1 cellular context compared by ENCODE assay signal in the genomic region with DNA sequence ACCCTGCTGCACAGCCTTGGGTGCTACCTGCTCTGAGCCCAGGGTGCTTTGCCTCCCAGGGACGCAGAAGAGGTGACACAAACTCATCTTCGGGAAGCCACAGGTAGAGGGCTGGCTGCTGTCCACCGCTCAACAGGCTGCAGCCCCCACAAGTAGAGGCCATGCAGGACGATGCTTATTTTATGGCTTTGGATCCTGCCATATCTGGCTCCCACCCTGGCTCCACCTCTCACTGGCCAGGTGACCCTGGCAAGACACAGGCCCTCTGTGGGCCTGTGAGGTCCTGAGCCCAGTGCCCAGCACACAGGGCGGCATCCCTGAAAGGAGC.
TF ChIP-seq lines count a peak whose summit lies in the region.

No MANE protein-coding gene starts in this region.

TF ChIP-seq in GM23338, 12 proteins besides CTCF, POLR2A, EP300 and RAD21 (continued from another document):
- TF ChIP-seq, protein P1, sequence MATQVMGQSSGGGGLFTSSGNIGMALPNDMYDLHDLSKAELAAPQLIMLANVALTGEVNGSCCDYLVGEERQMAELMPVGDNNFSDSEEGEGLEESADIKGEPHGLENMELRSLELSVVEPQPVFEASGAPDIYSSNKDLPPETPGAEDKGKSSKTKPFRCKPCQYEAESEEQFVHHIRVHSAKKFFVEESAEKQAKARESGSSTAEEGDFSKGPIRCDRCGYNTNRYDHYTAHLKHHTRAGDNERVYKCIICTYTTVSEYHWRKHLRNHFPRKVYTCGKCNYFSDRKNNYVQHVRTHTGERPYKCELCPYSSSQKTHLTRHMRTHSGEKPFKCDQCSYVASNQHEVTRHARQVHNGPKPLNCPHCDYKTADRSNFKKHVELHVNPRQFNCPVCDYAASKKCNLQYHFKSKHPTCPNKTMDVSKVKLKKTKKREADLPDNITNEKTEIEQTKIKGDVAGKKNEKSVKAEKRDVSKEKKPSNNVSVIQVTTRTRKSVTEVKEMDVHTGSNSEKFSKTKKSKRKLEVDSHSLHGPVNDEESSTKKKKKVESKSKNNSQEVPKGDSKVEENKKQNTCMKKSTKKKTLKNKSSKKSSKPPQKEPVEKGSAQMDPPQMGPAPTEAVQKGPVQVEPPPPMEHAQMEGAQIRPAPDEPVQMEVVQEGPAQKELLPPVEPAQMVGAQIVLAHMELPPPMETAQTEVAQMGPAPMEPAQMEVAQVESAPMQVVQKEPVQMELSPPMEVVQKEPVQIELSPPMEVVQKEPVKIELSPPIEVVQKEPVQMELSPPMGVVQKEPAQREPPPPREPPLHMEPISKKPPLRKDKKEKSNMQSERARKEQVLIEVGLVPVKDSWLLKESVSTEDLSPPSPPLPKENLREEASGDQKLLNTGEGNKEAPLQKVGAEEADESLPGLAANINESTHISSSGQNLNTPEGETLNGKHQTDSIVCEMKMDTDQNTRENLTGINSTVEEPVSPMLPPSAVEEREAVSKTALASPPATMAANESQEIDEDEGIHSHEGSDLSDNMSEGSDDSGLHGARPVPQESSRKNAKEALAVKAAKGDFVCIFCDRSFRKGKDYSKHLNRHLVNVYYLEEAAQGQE (IDR thresholded peaks at IDR 0.05; ENCODE audit: unreplicated experiment): no peak
- TF ChIP-seq, protein P2, sequence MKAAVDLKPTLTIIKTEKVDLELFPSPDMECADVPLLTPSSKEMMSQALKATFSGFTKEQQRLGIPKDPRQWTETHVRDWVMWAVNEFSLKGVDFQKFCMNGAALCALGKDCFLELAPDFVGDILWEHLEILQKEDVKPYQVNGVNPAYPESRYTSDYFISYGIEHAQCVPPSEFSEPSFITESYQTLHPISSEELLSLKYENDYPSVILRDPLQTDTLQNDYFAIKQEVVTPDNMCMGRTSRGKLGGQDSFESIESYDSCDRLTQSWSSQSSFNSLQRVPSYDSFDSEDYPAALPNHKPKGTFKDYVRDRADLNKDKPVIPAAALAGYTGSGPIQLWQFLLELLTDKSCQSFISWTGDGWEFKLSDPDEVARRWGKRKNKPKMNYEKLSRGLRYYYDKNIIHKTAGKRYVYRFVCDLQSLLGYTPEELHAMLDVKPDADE (IDR thresholded peaks at IDR 0.05): no peak
- TF ChIP-seq POLR2AphosphoS5 (IDR thresholded peaks at IDR 0.05; ENCODE audit: low read depth) (no peak), ZNF331 (CRISPR knock-in tag; IDR thresholded peaks at IDR 0.05; ENCODE audit: low read depth) (no peak), EZH2phosphoT487 (IDR thresholded peaks at IDR 0.05; ENCODE audit: unreplicated experiment) (no peak), ZNF114 (CRISPR knock-in tag; IDR thresholded peaks at IDR 0.05) (no peak), JUNB (IDR thresholded peaks at IDR 0.05; ENCODE audit: unreplicated experiment) (no peak), EZH2 (IDR thresholded peaks at IDR 0.05; ENCODE audit: low read depth, unreplicated experiment) (no peak), STAT1 (IDR thresholded peaks at IDR 0.05; ENCODE audit: unreplicated experiment) (no peak), CREB1 (CRISPR knock-in tag; IDR thresholded peaks at IDR 0.05; ENCODE audit: low read depth) (no peak)
- TF ChIP-seq, protein P3, sequence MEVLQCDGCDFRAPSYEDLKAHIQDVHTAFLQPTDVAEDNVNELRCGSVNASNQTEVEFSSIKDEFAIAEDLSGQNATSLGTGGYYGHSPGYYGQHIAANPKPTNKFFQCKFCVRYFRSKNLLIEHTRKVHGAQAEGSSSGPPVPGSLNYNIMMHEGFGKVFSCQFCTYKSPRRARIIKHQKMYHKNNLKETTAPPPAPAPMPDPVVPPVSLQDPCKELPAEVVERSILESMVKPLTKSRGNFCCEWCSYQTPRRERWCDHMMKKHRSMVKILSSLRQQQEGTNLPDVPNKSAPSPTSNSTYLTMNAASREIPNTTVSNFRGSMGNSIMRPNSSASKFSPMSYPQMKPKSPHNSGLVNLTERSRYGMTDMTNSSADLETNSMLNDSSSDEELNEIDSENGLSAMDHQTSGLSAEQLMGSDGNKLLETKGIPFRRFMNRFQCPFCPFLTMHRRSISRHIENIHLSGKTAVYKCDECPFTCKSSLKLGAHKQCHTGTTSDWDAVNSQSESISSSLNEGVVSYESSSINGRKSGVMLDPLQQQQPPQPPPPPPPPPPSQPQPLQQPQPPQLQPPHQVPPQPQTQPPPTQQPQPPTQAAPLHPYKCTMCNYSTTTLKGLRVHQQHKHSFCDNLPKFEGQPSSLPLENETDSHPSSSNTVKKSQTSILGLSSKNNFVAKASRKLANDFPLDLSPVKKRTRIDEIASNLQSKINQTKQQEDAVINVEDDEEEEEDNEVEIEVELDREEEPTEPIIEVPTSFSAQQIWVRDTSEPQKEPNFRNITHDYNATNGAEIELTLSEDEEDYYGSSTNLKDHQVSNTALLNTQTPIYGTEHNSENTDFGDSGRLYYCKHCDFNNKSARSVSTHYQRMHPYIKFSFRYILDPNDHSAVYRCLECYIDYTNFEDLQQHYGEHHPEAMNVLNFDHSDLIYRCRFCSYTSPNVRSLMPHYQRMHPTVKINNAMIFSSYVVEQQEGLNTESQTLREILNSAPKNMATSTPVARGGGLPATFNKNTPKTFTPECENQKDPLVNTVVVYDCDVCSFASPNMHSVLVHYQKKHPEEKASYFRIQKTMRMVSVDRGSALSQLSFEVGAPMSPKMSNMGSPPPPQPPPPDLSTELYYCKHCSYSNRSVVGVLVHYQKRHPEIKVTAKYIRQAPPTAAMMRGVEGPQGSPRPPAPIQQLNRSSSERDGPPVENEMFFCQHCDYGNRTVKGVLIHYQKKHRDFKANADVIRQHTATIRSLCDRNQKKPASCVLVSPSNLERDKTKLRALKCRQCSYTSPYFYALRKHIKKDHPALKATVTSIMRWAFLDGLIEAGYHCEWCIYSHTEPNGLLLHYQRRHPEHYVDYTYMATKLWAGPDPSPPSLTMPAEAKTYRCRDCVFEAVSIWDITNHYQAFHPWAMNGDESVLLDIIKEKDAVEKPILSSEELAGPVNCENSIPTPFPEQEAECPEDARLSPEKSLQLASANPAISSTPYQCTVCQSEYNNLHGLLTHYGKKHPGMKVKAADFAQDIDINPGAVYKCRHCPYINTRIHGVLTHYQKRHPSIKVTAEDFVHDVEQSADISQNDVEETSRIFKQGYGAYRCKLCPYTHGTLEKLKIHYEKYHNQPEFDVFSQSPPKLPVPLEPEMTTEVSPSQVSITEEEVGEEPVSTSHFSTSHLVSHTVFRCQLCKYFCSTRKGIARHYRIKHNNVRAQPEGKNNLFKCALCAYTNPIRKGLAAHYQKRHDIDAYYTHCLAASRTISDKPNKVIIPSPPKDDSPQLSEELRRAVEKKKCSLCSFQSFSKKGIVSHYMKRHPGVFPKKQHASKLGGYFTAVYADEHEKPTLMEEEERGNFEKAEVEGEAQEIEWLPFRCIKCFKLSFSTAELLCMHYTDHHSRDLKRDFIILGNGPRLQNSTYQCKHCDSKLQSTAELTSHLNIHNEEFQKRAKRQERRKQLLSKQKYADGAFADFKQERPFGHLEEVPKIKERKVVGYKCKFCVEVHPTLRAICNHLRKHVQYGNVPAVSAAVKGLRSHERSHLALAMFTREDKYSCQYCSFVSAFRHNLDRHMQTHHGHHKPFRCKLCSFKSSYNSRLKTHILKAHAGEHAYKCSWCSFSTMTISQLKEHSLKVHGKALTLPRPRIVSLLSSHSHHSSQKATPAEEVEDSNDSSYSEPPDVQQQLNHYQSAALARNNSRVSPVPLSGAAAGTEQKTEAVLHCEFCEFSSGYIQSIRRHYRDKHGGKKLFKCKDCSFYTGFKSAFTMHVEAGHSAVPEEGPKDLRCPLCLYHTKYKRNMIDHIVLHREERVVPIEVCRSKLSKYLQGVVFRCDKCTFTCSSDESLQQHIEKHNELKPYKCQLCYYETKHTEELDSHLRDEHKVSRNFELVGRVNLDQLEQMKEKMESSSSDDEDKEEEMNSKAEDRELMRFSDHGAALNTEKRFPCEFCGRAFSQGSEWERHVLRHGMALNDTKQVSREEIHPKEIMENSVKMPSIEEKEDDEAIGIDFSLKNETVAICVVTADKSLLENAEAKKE (CRISPR knock-in tag; IDR thresholded peaks at IDR 0.05): no peak
